In the genomic region with DNA sequence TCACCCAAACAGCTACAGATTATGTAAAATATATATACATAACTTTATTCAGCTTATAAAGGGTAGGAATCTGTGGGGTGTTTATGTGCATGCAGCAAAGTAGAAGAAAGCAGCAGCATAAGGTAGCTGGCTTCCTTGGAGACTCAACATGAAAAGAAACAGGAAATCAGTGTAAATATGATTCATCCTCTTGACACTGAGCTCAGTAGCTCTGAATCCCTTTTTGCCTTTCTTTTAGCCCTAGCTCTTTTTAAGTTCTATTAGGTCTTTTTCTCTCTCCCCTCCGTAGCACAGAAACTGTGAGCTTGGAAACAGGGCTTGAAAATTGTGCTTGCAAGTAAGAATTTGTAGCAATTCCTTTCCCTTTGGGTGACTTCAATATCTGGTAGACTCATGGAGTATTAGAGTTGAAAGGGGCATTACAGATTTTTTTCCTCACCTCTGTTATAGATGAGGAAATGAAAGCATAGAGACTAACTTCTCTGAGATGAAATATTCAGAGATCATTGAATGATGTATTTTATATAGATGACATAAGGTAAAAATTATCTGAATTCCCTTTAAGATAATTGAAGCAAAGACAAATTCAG, we compare ENCODE assay signal across 14 cellular contexts.
DNase-seq lines count a peak whose midpoint lies in the region; ATAC-seq lines count a peak whose summit lies in the region.
"Had no signal": no experiment of that assay in that cellular context is flagged by ENCODE, and none has a peak within 500 bp of the region (broad histone marks: within the 10 kb centered on the region; RNA-seq: fewer than 3 reads in every experiment).

No MANE protein-coding gene starts in this region.

- in situ Hi-C loops in ACHN (cut with HindIII; ENCODE audit: low pct_ligation_motif_present, low pct_unique_long_range_greater_than_20kb, low sequenced_read_pairs): no loop called here

- H3K9me3 ChIP-seq in adipocyte (ENCODE audit: control insufficient read depth, low read length): no peaks in the 10 kb centered on the region
- H3K9me3 ChIP-seq in CD8-positive, alpha-beta memory T cell (ENCODE audit: low read length): no peaks in the 10 kb centered on the region
- H3K9me3 ChIP-seq: esophagus squamous epithelium, uterus had no signal

- no peak overlapping the region for H3K9ac ChIP-seq in adipocyte (ENCODE audit: low read length)

- H3K9me3 Mint-ChIP-seq in CD8-positive, alpha-beta memory T cell: peaks cover 0 to 6% (median 2%) of the 10 kb centered on the region in 5 donors
- H3K9me3 Mint-ChIP-seq: activated naive CD4-positive, alpha-beta T cell treated with anti-CD3 and anti-CD28 coated beads for 36 hours had no signal

- peaks cover 6% of the 10 kb centered on the region for H3K4me1 ChIP-seq in adipocyte (ENCODE audit: control insufficient read depth, insufficient read depth, low read length)
- no peaks in the 10 kb centered on the region for H3K4me1 ChIP-seq in CD8-positive, alpha-beta memory T cell (ENCODE audit: insufficient read depth, low read length)
- H3K4me1 ChIP-seq: esophagus squamous epithelium, uterus had no signal

- H3K4me3 ChIP-seq in adipocyte (ENCODE audit: low read length): no peak overlapping the region
- no peak overlapping the region for H3K4me3 ChIP-seq in CD8-positive, alpha-beta memory T cell (ENCODE audit: low read length)
- H3K4me3 ChIP-seq: esophagus squamous epithelium, uterus had no signal

- POLR2A ChIA-PET in CD8-positive, alpha-beta memory T cell (lab: Charles Lee): no interaction called here

- no peaks in the 10 kb centered on the region for H3K4me1 Mint-ChIP-seq in CD8-positive, alpha-beta memory T cell

- no peak for ATAC-seq in GM21515 (IDR thresholded peaks at IDR 0.05; ENCODE audit: unreplicated experiment)

- DNase-seq in ACHN (peak; percentile 39), HPDE6-E6E7 (ENCODE audit: extremely low spot score) (peak; percentile 34), adipocyte (ENCODE audit: low read depth) (peak; percentile 4), iris pigment epithelial cell (ENCODE audit: low read depth) (peak; percentile 80), NCI-H2227 (lab: John Stamatoyannopoulos, UW; ENCODE audit: unreplicated experiment) (no peak)
- no peak for DNase-seq in activated T-cell treated with anti-CD3 and anti-CD28 coated beads, Interleukin-2, amount 50 U/mL, for 48 hours
- DNase-seq in CD8-positive, alpha-beta memory T cell: no peak
- DNase-seq: activated naive CD4-positive, alpha-beta T cell treated with anti-CD3 and anti-CD28 coated beads for 36 hours; esophagus squamous epithelium; NCI-H1105; NCI-H526 treated with DMSO at 0.1 percent for 48 hours; posterior cingulate gyrus; uterus had no signal

- CTCF ChIA-PET in CD8-positive, alpha-beta memory T cell (lab: Charles Lee): no interaction called here

- no peaks in the 10 kb centered on the region for H3K27me3 Mint-ChIP-seq in CD8-positive, alpha-beta memory T cell

- no peaks in the 10 kb centered on the region for H3K36me3 Mint-ChIP-seq in CD8-positive, alpha-beta memory T cell

- no peak overlapping the region for H3K4me3 Mint-ChIP-seq in CD8-positive, alpha-beta memory T cell
- H3K4me3 Mint-ChIP-seq: activated naive CD4-positive, alpha-beta T cell treated with anti-CD3 and anti-CD28 coated beads for 36 hours had no signal

- H3K36me3 ChIP-seq in adipocyte (ENCODE audit: control insufficient read depth, insufficient read depth, low read length, severe bottlenecking): no peaks in the 10 kb centered on the region
- no peaks in the 10 kb centered on the region for H3K36me3 ChIP-seq in CD8-positive, alpha-beta memory T cell (ENCODE audit: insufficient read depth, low read length)
- H3K36me3 ChIP-seq: esophagus squamous epithelium, uterus had no signal

- H3K27me3 ChIP-seq in adipocyte (replicated peaks; ENCODE audit: control insufficient read depth, insufficient read depth, low read length): no peaks in the 10 kb centered on the region
- H3K27me3 ChIP-seq in CD8-positive, alpha-beta memory T cell (ENCODE audit: insufficient read depth, low read length, poor library complexity, severe bottlenecking): no peaks in the 10 kb centered on the region
- H3K27me3 ChIP-seq: esophagus squamous epithelium, uterus had no signal

- no peak overlapping the region for H3K27ac ChIP-seq in CD8-positive, alpha-beta memory T cell (ENCODE audit: low read depth, low read length)
- H3K27ac ChIP-seq: esophagus squamous epithelium, uterus had no signal

- H3K27ac Mint-ChIP-seq in CD8-positive, alpha-beta memory T cell: no peak overlapping the region
- H3K27ac Mint-ChIP-seq: activated naive CD4-positive, alpha-beta T cell treated with anti-CD3 and anti-CD28 coated beads for 36 hours had no signal

Comparison
In these comparisons a context has a peak if more than half of its experiments do, and no peak if none do; other contexts are left out.
1. DNase-seq: peak in ACHN (single experiment), HPDE6-E6E7 (single experiment), adipocyte (single experiment) and iris pigment epithelial cell (single experiment); none in NCI-H2227 (single experiment), activated T-cell treated with anti-CD3 and anti-CD28 coated beads, Interleukin-2, amount 50 U/mL, for 48 hours (0 of 2) and CD8-positive, alpha-beta memory T cell (0 of 5).